ENCODE assay signal across 14 cellular contexts in genomic region chr17:75239778-75240393, GRCh38. TPM values are rescaled to one million over a fixed set of nuclear protein-coding genes. Genes with fewer than 3 reads are reported as not detected.
DNase-seq lines count a peak whose midpoint lies in the region; ATAC-seq, FAIRE-seq and TF ChIP-seq lines count a peak whose summit lies in the region.
"Had no signal": no experiment of that assay in that cellular context is flagged by ENCODE, and none has a peak within 500 bp of the region (broad histone marks: within the 10 kb centered on the region; RNA-seq: fewer than 3 reads in every experiment).

No MANE protein-coding gene starts in this region.

- H3K4me1 ChIP-seq in A673 (ENCODE audit: insufficient read depth, low read length, poor library complexity, severe bottlenecking) = peaks cover 6% of the 10 kb centered on the region

- H3K9me3 Mint-ChIP-seq in Calu3 (ENCODE audit: low read depth, unreplicated experiment) = no peaks in the 10 kb centered on the region
- no peaks in the 10 kb centered on the region for H3K9me3 Mint-ChIP-seq in activated T-helper 2 cell treated with anti-CD3 and anti-CD28 coated beads, Interferon-gamma antibody, Interleukin-2, Interleukin-4, amounts not matched to agents 10 μg/mL and 5 μg/mL and 100 μg/mL, durations not matched to agents 14 hours and 24 hours and 36 hours
- no peaks in the 10 kb centered on the region for H3K9me3 Mint-ChIP-seq in memory B cell
- no peaks in the 10 kb centered on the region for H3K9me3 Mint-ChIP-seq in natural killer cell treated with Interleukin-12 subunit alpha and Interleukin-12 subunit beta and Interleukin-15 and Interleukin-18, amount 100 ng/mL, for 72 hours
- H3K9me3 Mint-ChIP-seq: naive thymus-derived CD4-positive, alpha-beta T cell had no signal

- intact Hi-C loops in A673 (cut with micrococcal nuclease; ENCODE audit: unreplicated experiment) (no loop called here), Calu3 (cut with micrococcal nuclease; ENCODE audit: unreplicated experiment) (no loop called here)
- intact Hi-C loops in activated T-helper 2 cell treated with anti-CD3 and anti-CD28 coated beads, Interferon-gamma antibody, Interleukin-2, Interleukin-4, amounts not matched to agents 10 μg/mL and 5 μg/mL and 100 μg/mL, durations not matched to agents 14 hours and 24 hours and 36 hours (cut with micrococcal nuclease) = no loop called here

- H3K4me3 Mint-ChIP-seq in Calu3 (ENCODE audit: low read depth, unreplicated experiment) = no peak overlapping the region
- H3K4me3 Mint-ChIP-seq in activated T-helper 2 cell treated with anti-CD3 and anti-CD28 coated beads, Interferon-gamma antibody, Interleukin-2, Interleukin-4, amounts not matched to agents 10 μg/mL and 5 μg/mL and 100 μg/mL, durations not matched to agents 14 hours and 24 hours and 36 hours (ENCODE audit: low read depth) = no peak overlapping the region
- no peak overlapping the region for H3K4me3 Mint-ChIP-seq in memory B cell
- no peak overlapping the region for H3K4me3 Mint-ChIP-seq in natural killer cell treated with Interleukin-12 subunit alpha and Interleukin-12 subunit beta and Interleukin-15 and Interleukin-18, amount 100 ng/mL, for 72 hours

- peak overlapping the region; percentile 16 for H3K27ac ChIP-seq in A673 (ENCODE audit: low read depth, low read length, poor library complexity, severe bottlenecking)

- H3K27me3 ChIP-seq in A673 (replicated peaks; ENCODE audit: insufficient read depth, low read depth, low read length, poor library complexity) = no peaks in the 10 kb centered on the region

- H3K27me3 Mint-ChIP-seq in Calu3 (ENCODE audit: unreplicated experiment) (no peaks in the 10 kb centered on the region), memory B cell (no peaks in the 10 kb centered on the region)
- H3K27me3 Mint-ChIP-seq in activated T-helper 2 cell treated with anti-CD3 and anti-CD28 coated beads, Interferon-gamma antibody, Interleukin-2, Interleukin-4, amounts not matched to agents 10 μg/mL and 5 μg/mL and 100 μg/mL, durations not matched to agents 14 hours and 24 hours and 36 hours (ENCODE audit: low read depth) = no peaks in the 10 kb centered on the region
- no peaks in the 10 kb centered on the region for H3K27me3 Mint-ChIP-seq in natural killer cell treated with Interleukin-12 subunit alpha and Interleukin-12 subunit beta and Interleukin-15 and Interleukin-18, amount 100 ng/mL, for 72 hours
- H3K27me3 Mint-ChIP-seq: naive thymus-derived CD4-positive, alpha-beta T cell had no signal

- peaks cover 8% of the 10 kb centered on the region for H3K4me1 Mint-ChIP-seq in Calu3 (ENCODE audit: low read depth, unreplicated experiment)
- H3K4me1 Mint-ChIP-seq in activated T-helper 2 cell treated with anti-CD3 and anti-CD28 coated beads, Interferon-gamma antibody, Interleukin-2, Interleukin-4, amounts not matched to agents 10 μg/mL and 5 μg/mL and 100 μg/mL, durations not matched to agents 14 hours and 24 hours and 36 hours (ENCODE audit: low read depth) = peaks cover 24% of the 10 kb centered on the region
- H3K4me1 Mint-ChIP-seq in memory B cell = peaks cover 38% of the 10 kb centered on the region
- H3K4me1 Mint-ChIP-seq in natural killer cell treated with Interleukin-12 subunit alpha and Interleukin-12 subunit beta and Interleukin-15 and Interleukin-18, amount 100 ng/mL, for 72 hours (ENCODE audit: low read depth in 2 of 2) = peaks cover 20 to 42% of the 10 kb centered on the region in 2 donors

- BruUV-seq in A673 (replicated peaks; lab: Mats Ljungman, UMichigan) (no TSS peak), Calu3 (replicated peaks; lab: Mats Ljungman, UMichigan) (no TSS peak)

- POLR2A ChIA-PET in A673 (lab: Charles Lee; ENCODE audit: low non-redundant PET) = interaction anchor here (0.9 kb wide), 1 partner anchor 22 kb away, joined by 6 read pairs; the partner anchor contains the start of genes GGA3 and MRPS7

- H3K4me3 ChIP-seq in A673 (ENCODE audit: low read depth, low read length, poor library complexity, severe bottlenecking) = no peak overlapping the region

- ATAC-seq in memory B cell (ENCODE audit: low read depth) (no peak), HG02970 (IDR thresholded peaks at IDR 0.05; ENCODE audit: low FRiP score, unreplicated experiment) (no peak)
- no peak for ATAC-seq in natural killer cell treated with Interleukin-12 subunit alpha and Interleukin-12 subunit beta and Interleukin-15 and Interleukin-18, amount 100 ng/mL, for 72 hours
- ATAC-seq: left ventricle myocardium superior had no signal

- peaks cover 91% of the 10 kb centered on the region for H3K36me3 ChIP-seq in A673 (ENCODE audit: insufficient read depth, low read length, poor library complexity, severe bottlenecking)

- DNase-seq in A673 (ENCODE audit: low spot score) (no peak), Calu3 (no peak), memory B cell (ENCODE audit: low spot score in 2 of 2) (no peak), HTR-8/SVneo (ENCODE audit: insufficient read length, low spot score) (no peak), NCI-H1105 (lab: John Stamatoyannopoulos, UW) (no peak)
- no peak for DNase-seq in activated T-helper 2 cell treated with anti-CD3 and anti-CD28 coated beads, Interferon-gamma antibody, Interleukin-2, Interleukin-4, amounts not matched to agents 10 μg/mL and 5 μg/mL and 100 μg/mL, durations not matched to agents 14 hours and 24 hours and 36 hours (ENCODE audit: low spot score)
- no peak for DNase-seq in natural killer cell treated with Interleukin-12 subunit alpha and Interleukin-12 subunit beta and Interleukin-15 and Interleukin-18, amount 100 ng/mL, for 72 hours (ENCODE audit: low spot score)
- DNase-seq: DMS153, NCI-H2081 had no signal

- peaks cover 65% of the 10 kb centered on the region for H3K36me3 Mint-ChIP-seq in Calu3 (ENCODE audit: insufficient read depth, unreplicated experiment)
- H3K36me3 Mint-ChIP-seq in activated T-helper 2 cell treated with anti-CD3 and anti-CD28 coated beads, Interferon-gamma antibody, Interleukin-2, Interleukin-4, amounts not matched to agents 10 μg/mL and 5 μg/mL and 100 μg/mL, durations not matched to agents 14 hours and 24 hours and 36 hours (ENCODE audit: low read depth) = peaks cover 86% of the 10 kb centered on the region
- peaks cover 24% of the 10 kb centered on the region for H3K36me3 Mint-ChIP-seq in memory B cell
- H3K36me3 Mint-ChIP-seq in natural killer cell treated with Interleukin-12 subunit alpha and Interleukin-12 subunit beta and Interleukin-15 and Interleukin-18, amount 100 ng/mL, for 72 hours = peaks cover 10% of the 10 kb centered on the region

- H3K9me3 ChIP-seq in A673 (ENCODE audit: low read depth, low read length, poor library complexity, severe bottlenecking) = no peaks in the 10 kb centered on the region

- no peak for FAIRE-seq in HTR-8/SVneo (lab: Jason Lieb, UNC)
- FAIRE-seq: bronchial epithelial cell, GM18507 had no signal

- H3K27ac Mint-ChIP-seq in Calu3 (ENCODE audit: unreplicated experiment) (peak overlapping the region; percentile 54), memory B cell (peak overlapping the region; percentile 97)
- H3K27ac Mint-ChIP-seq in activated T-helper 2 cell treated with anti-CD3 and anti-CD28 coated beads, Interferon-gamma antibody, Interleukin-2, Interleukin-4, amounts not matched to agents 10 μg/mL and 5 μg/mL and 100 μg/mL, durations not matched to agents 14 hours and 24 hours and 36 hours = peak overlapping the region; percentile 31
- peak overlapping the region in 1 of 2 donors; percentile 17 for H3K27ac Mint-ChIP-seq in natural killer cell treated with Interleukin-12 subunit alpha and Interleukin-12 subunit beta and Interleukin-15 and Interleukin-18, amount 100 ng/mL, for 72 hours

- no peak for TF ChIP-seq CTCF in A673 (conservative IDR thresholded peaks at IDR 0.05; ENCODE audit: low read depth, low read length)
- TF ChIP-seq CTCF in Calu3 (IDR thresholded peaks at IDR 0.05; ENCODE audit: unreplicated experiment) = no peak

- CTCF ChIA-PET in A673 (lab: Charles Lee) (interaction anchor here (0.6 to 1.8 kb wide), 12 partner anchors 9 to 278 kb away, joined by 3 to 11 read pairs (median 4); partner anchors contain the start of genes ARMC7, GRB2 and MIF4GD), Calu3 (lab: Charles Lee) (interaction anchor here (0.7 to 2.9 kb wide), 7 partner anchors 10 to 173 kb away, joined by 3 to 9 read pairs (median 7); partner anchors contain the start of genes GGA3, MIF4GD and MRPS7)

RNA-seq across cellular contexts. Expression of gene GGA3, which starts 21.5 kb away (rescaled TPM):
- total RNA-seq in A673 (2021) (52.7 and 55.8 TPM in 2 replicates), Calu3 (2022) (63.1 and 64.4 TPM in 2 replicates)
- 71.7 and 77.2 TPM in 2 replicates for total RNA-seq in activated T-helper 2 cell treated with anti-CD3 and anti-CD28 coated beads, Interferon-gamma antibody, Interleukin-2, Interleukin-4, amounts not matched to agents 10 μg/mL and 5 μg/mL and 100 μg/mL, durations not matched to agents 14 hours and 24 hours and 36 hours
- 100 to 1,000 TPM in 1 of 2 donors, 10 to 100 TPM in 1; 77.3 to 111 TPM for total RNA-seq in natural killer cell treated with Interleukin-12 subunit alpha and Interleukin-12 subunit beta and Interleukin-15 and Interleukin-18, amount 100 ng/mL, for 72 hours

RNA-seq across cellular contexts. Expression of gene MRPS7, which starts 21.8 kb away (rescaled TPM):
- total RNA-seq in A673 (2021) = 103 and 105 TPM in 2 replicates
- total RNA-seq in Calu3 (2022) = 62.0 and 69.7 TPM in 2 replicates
- 99.4 and 101 TPM in 2 replicates for total RNA-seq in activated T-helper 2 cell treated with anti-CD3 and anti-CD28 coated beads, Interferon-gamma antibody, Interleukin-2, Interleukin-4, amounts not matched to agents 10 μg/mL and 5 μg/mL and 100 μg/mL, durations not matched to agents 14 hours and 24 hours and 36 hours
- total RNA-seq in natural killer cell treated with Interleukin-12 subunit alpha and Interleukin-12 subunit beta and Interleukin-15 and Interleukin-18, amount 100 ng/mL, for 72 hours = 10 to 100 TPM; 76.4 to 82.8 TPM

RNA-seq across cellular contexts. Expression of gene MIF4GD, which starts 31.1 kb away (rescaled TPM):
- total RNA-seq in A673 (2021) (14.7 and 22.4 TPM in 2 replicates), Calu3 (2022) (25.7 and 29.5 TPM in 2 replicates)
- total RNA-seq in activated T-helper 2 cell treated with anti-CD3 and anti-CD28 coated beads, Interferon-gamma antibody, Interleukin-2, Interleukin-4, amounts not matched to agents 10 μg/mL and 5 μg/mL and 100 μg/mL, durations not matched to agents 14 hours and 24 hours and 36 hours = 50.5 and 51.5 TPM in 2 replicates
- total RNA-seq in natural killer cell treated with Interleukin-12 subunit alpha and Interleukin-12 subunit beta and Interleukin-15 and Interleukin-18, amount 100 ng/mL, for 72 hours = 10 to 100 TPM; 32.3 to 35.2 TPM

RNA-seq across cellular contexts. Expression of gene NUP85, which starts 34.4 kb away (rescaled TPM):
- total RNA-seq in A673 (2021) (140 and 156 TPM in 2 replicates), Calu3 (2022) (116 and 117 TPM in 2 replicates)
- 115 and 122 TPM in 2 replicates for total RNA-seq in activated T-helper 2 cell treated with anti-CD3 and anti-CD28 coated beads, Interferon-gamma antibody, Interleukin-2, Interleukin-4, amounts not matched to agents 10 μg/mL and 5 μg/mL and 100 μg/mL, durations not matched to agents 14 hours and 24 hours and 36 hours
- total RNA-seq in natural killer cell treated with Interleukin-12 subunit alpha and Interleukin-12 subunit beta and Interleukin-15 and Interleukin-18, amount 100 ng/mL, for 72 hours = 100 to 1,000 TPM in 1 of 2 donors, 10 to 100 TPM in 1; 94.1 to 202 TPM

RNA-seq across cellular contexts. Expression of gene SLC25A19, which starts 49.3 kb away (rescaled TPM):
- total RNA-seq in A673 (2021) (40.0 and 45.0 TPM in 2 replicates), Calu3 (2022) (26.7 and 26.8 TPM in 2 replicates)
- total RNA-seq in activated T-helper 2 cell treated with anti-CD3 and anti-CD28 coated beads, Interferon-gamma antibody, Interleukin-2, Interleukin-4, amounts not matched to agents 10 μg/mL and 5 μg/mL and 100 μg/mL, durations not matched to agents 14 hours and 24 hours and 36 hours = 97.4 and 101 TPM in 2 replicates
- 100 to 1,000 TPM in 1 of 2 donors, 10 to 100 TPM in 1; 53.0 to 140 TPM for total RNA-seq in natural killer cell treated with Interleukin-12 subunit alpha and Interleukin-12 subunit beta and Interleukin-15 and Interleukin-18, amount 100 ng/mL, for 72 hours
